Comparison of ENCODE assay signal across 19 cellular contexts in the genomic region with DNA sequence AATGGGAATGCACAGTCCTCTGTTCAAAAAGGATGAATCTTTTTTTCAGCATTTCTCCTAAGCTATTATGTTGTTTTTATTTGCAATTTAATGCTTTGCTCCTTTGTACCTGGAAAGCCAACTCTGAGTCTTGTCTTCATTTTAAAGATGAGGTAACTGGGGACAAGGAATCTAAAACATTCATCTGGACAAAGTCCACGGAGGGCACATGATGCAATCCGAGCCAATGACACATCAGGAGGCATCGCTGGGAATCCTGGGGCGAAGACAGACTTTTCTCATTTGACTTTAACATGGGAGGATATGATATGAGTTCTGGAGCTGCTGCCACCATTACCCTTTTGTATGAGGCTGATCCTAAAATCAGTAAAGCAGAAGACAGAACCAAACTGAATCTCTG.
"Had no signal": no experiment of that assay in that cellular context is flagged by ENCODE, and none has a peak within 500 bp of the region (broad histone marks: within the 10 kb centered on the region; RNA-seq: fewer than 3 reads in every experiment).

No MANE protein-coding gene starts in this region.

- H3K4me3 ChIP-seq: cardiac muscle cell, heart right ventricle, left ventricle myocardium inferior, prostate gland, thyroid gland had no signal

- DNase-seq: activated CD4-positive, alpha-beta T cell treated with anti-CD3 and anti-CD28 coated beads, Interleukin-2, amount 10 ng/mL, durations not matched to agents 24 days and 14 days; activated CD8-positive, alpha-beta memory T cell treated with anti-CD3 and anti-CD28 coated beads, Interleukin-2, amount 10 ng/mL, durations not matched to agents 7 days and 5 days; activated CD8-positive, alpha-beta T cell treated with anti-CD3 and anti-CD28 coated beads for 36 hours; activated effector memory CD4-positive, alpha-beta T cell treated with anti-CD3 and anti-CD28 coated beads, Interleukin-2, amount 50 U/mL, for 16 hours; activated naive CD4-positive, alpha-beta T cell treated with anti-CD3 and anti-CD28 coated beads, Interleukin-2, amount 10 ng/mL, durations not matched to agents 7 days and 5 days; activated T-cell treated with anti-CD3 and anti-CD28 coated beads for 4 hours; amygdala; cortex of kidney; heart right ventricle; left ventricle myocardium inferior; midbrain; natural killer cell; stimulated activated CD4-positive, alpha-beta T cell treated with anti-CD3 and anti-CD28 coated beads, Interleukin-4, amount 100 ng/mL, for 4 hours; substantia nigra; thyroid gland had no signal

- H3K4me1 ChIP-seq: heart right ventricle, left ventricle myocardium inferior, prostate gland, thyroid gland had no signal

- ATAC-seq: activated CD4-positive, CD25-positive, alpha-beta regulatory T cell treated with anti-CD3 and anti-CD28 coated beads, Interleukin-2, amount 50 U/mL, for 24 hours; activated CD8-positive, alpha-beta memory T cell treated with anti-CD3 and anti-CD28 coated beads, Interleukin-2, amount 10 ng/mL, durations not matched to agents 7 days and 5 days; activated CD8-positive, alpha-beta T cell treated with anti-CD3 and anti-CD28 coated beads for 36 hours; heart right ventricle; natural killer cell had no signal

- H3K27me3 ChIP-seq: cardiac muscle cell, heart right ventricle, thyroid gland had no signal

- H3K9me3 ChIP-seq: heart right ventricle, left ventricle myocardium inferior, prostate gland, thyroid gland had no signal

- H3K4me3 Mint-ChIP-seq: activated CD4-positive, alpha-beta T cell treated with anti-CD3 and anti-CD28 coated beads, Interleukin-2, amount 10 ng/mL, durations not matched to agents 24 days and 14 days; activated CD8-positive, alpha-beta memory T cell treated with anti-CD3 and anti-CD28 coated beads, Interleukin-2, amount 10 ng/mL, durations not matched to agents 7 days and 5 days; activated CD8-positive, alpha-beta T cell treated with anti-CD3 and anti-CD28 coated beads for 36 hours; activated naive CD4-positive, alpha-beta T cell treated with anti-CD3 and anti-CD28 coated beads, Interleukin-2, amount 10 ng/mL, durations not matched to agents 7 days and 5 days; natural killer cell; stimulated activated naive CD8-positive, alpha-beta T cell treated with anti-CD3 and anti-CD28 coated beads, Interleukin-15, Interleukin-2, amounts not matched to agents 100 ng/mL and 50 ng/mL, for 24 hours had no signal

- H3K27me3 Mint-ChIP-seq: activated CD4-positive, alpha-beta T cell treated with anti-CD3 and anti-CD28 coated beads, Interleukin-2, amount 10 ng/mL, durations not matched to agents 24 days and 14 days; activated CD8-positive, alpha-beta memory T cell treated with anti-CD3 and anti-CD28 coated beads, Interleukin-2, amount 10 ng/mL, durations not matched to agents 7 days and 5 days; activated CD8-positive, alpha-beta T cell treated with anti-CD3 and anti-CD28 coated beads for 36 hours; activated naive CD4-positive, alpha-beta T cell treated with anti-CD3 and anti-CD28 coated beads, Interleukin-2, amount 10 ng/mL, durations not matched to agents 7 days and 5 days; stimulated activated naive CD8-positive, alpha-beta T cell treated with anti-CD3 and anti-CD28 coated beads, Interleukin-15, Interleukin-2, amounts not matched to agents 100 ng/mL and 50 ng/mL, for 24 hours had no signal

- H3K9me3 Mint-ChIP-seq: activated CD4-positive, alpha-beta T cell treated with anti-CD3 and anti-CD28 coated beads, Interleukin-2, amount 10 ng/mL, durations not matched to agents 24 days and 14 days had no signal

- H3K27ac ChIP-seq: cardiac muscle cell, heart right ventricle, left ventricle myocardium inferior, prostate gland, thyroid gland had no signal

- H3K36me3 ChIP-seq: cardiac muscle cell, heart right ventricle, left ventricle myocardium inferior, prostate gland, thyroid gland had no signal

- H3K36me3 Mint-ChIP-seq: activated CD8-positive, alpha-beta memory T cell treated with anti-CD3 and anti-CD28 coated beads, Interleukin-2, amount 10 ng/mL, durations not matched to agents 7 days and 5 days; activated naive CD4-positive, alpha-beta T cell treated with anti-CD3 and anti-CD28 coated beads, Interleukin-2, amount 10 ng/mL, durations not matched to agents 7 days and 5 days had no signal

- H3K27ac Mint-ChIP-seq: activated CD4-positive, alpha-beta T cell treated with anti-CD3 and anti-CD28 coated beads, Interleukin-2, amount 10 ng/mL, durations not matched to agents 24 days and 14 days; activated CD8-positive, alpha-beta memory T cell treated with anti-CD3 and anti-CD28 coated beads, Interleukin-2, amount 10 ng/mL, durations not matched to agents 7 days and 5 days; activated CD8-positive, alpha-beta T cell treated with anti-CD3 and anti-CD28 coated beads for 36 hours; activated naive CD4-positive, alpha-beta T cell treated with anti-CD3 and anti-CD28 coated beads, Interleukin-2, amount 10 ng/mL, durations not matched to agents 7 days and 5 days; natural killer cell; stimulated activated naive CD8-positive, alpha-beta T cell treated with anti-CD3 and anti-CD28 coated beads, Interleukin-15, Interleukin-2, amounts not matched to agents 100 ng/mL and 50 ng/mL, for 24 hours had no signal

- H3K4me1 Mint-ChIP-seq: activated CD4-positive, alpha-beta T cell treated with anti-CD3 and anti-CD28 coated beads, Interleukin-2, amount 10 ng/mL, durations not matched to agents 24 days and 14 days; activated CD8-positive, alpha-beta memory T cell treated with anti-CD3 and anti-CD28 coated beads, Interleukin-2, amount 10 ng/mL, durations not matched to agents 7 days and 5 days; activated naive CD4-positive, alpha-beta T cell treated with anti-CD3 and anti-CD28 coated beads, Interleukin-2, amount 10 ng/mL, durations not matched to agents 7 days and 5 days; natural killer cell had no signal
